Comparison of ENCODE assay signal across 17 cellular contexts in genomic region chr2:19033240-19033639, GRCh38.
"Had no signal": no experiment of that assay in that cellular context is flagged by ENCODE, and none has a peak within 500 bp of the region (broad histone marks: within the 10 kb centered on the region; RNA-seq: fewer than 3 reads in every experiment).

No MANE protein-coding gene starts in this region.

- H3K9me3 ChIP-seq: colonic mucosa, esophagus muscularis mucosa, suprapubic skin had no signal

- H3K27me3 ChIP-seq: colonic mucosa, esophagus muscularis mucosa, suprapubic skin had no signal

- H3K4me3 ChIP-seq: colonic mucosa, esophagus muscularis mucosa, suprapubic skin had no signal

- ATAC-seq: activated CD4-positive, alpha-beta T cell treated with anti-CD3 and anti-CD28 coated beads for 36 hours; natural killer cell; stimulated activated naive CD8-positive, alpha-beta T cell treated with anti-CD3 and anti-CD28 coated beads, Interleukin-15, Interleukin-2, amounts not matched to agents 100 U/mL and 50 U/mL, for 24 hours had no signal

- DNase-seq: activated CD4-positive, alpha-beta memory T cell treated with anti-CD3 and anti-CD28 coated beads for 36 hours; activated CD4-positive, alpha-beta T cell treated with anti-CD3 and anti-CD28 coated beads for 36 hours; activated naive CD4-positive, alpha-beta T cell treated with anti-CD3 and anti-CD28 coated beads, Interleukin-2, amount 50 U/mL, for 16 hours; activated T-cell treated with anti-CD3 and anti-CD28 coated beads, Interleukin-2, amount 50 U/mL, for 24 hours; colonic mucosa; glutamatergic neuron; immature natural killer cell; mammary epithelial cell; natural killer cell; retina; small intestine; stimulated activated CD4-positive, alpha-beta T cell treated with anti-CD3 and anti-CD28 coated beads, Interleukin-4, amount 100 ng/mL, for 4 hours; stimulated activated CD8-positive, alpha-beta memory T cell treated with anti-CD3 and anti-CD28 coated beads, Interleukin-4, amount 100 ng/mL, for 48 hours; stimulated activated naive CD8-positive, alpha-beta T cell treated with anti-CD3 and anti-CD28 coated beads, Interleukin-15, Interleukin-2, amounts not matched to agents 100 U/mL and 50 U/mL, for 24 hours; T-helper 2 cell had no signal

- H3K27ac ChIP-seq: colonic mucosa, esophagus muscularis mucosa, suprapubic skin had no signal

- H3K36me3 ChIP-seq: colonic mucosa, esophagus muscularis mucosa, suprapubic skin had no signal

- H3K4me1 ChIP-seq: colonic mucosa had no signal
